In genomic region chr12:12564911-12565310, GRCh38 we compare ENCODE assay signal across 15 cellular contexts. TPM values are rescaled to one million over a fixed set of nuclear protein-coding genes. Genes with fewer than 3 reads are reported as not detected.
DNase-seq lines count a peak whose midpoint lies in the region; ATAC-seq and TF ChIP-seq lines count a peak whose summit lies in the region.
"Had no signal": no experiment of that assay in that cellular context is flagged by ENCODE, and none has a peak within 500 bp of the region (broad histone marks: within the 10 kb centered on the region; RNA-seq: fewer than 3 reads in every experiment).

No MANE protein-coding gene starts in this region.

- H3K4me1 Mint-ChIP-seq in glutamatergic neuron (ENCODE audit: low read depth, unreplicated experiment) (peaks cover 7% of the 10 kb centered on the region), type B pancreatic cell (ENCODE audit: unreplicated experiment) (peaks cover under 1% of the 10 kb centered on the region)

- H3K36me3 Mint-ChIP-seq in glutamatergic neuron (ENCODE audit: unreplicated experiment) (peaks cover 5% of the 10 kb centered on the region), type B pancreatic cell (peaks cover 16% of the 10 kb centered on the region)
- H3K36me3 Mint-ChIP-seq: CD14-positive monocyte had no signal

- peak; percentile 13 for DNase-seq in NCI-H345 (lab: John Stamatoyannopoulos, UW)
- DNase-seq in NCI-H345 treated with DMSO at 0.1 percent for 48 hours (lab: John Stamatoyannopoulos, UW; ENCODE audit: unreplicated experiment) = no peak
- DNase-seq in NCI-H69 (lab: John Stamatoyannopoulos, UW) = peak; percentile 12
- no peak for DNase-seq in glutamatergic neuron
- no peak for DNase-seq in type B pancreatic cell (ENCODE audit: extremely low spot score, unreplicated experiment)
- DNase-seq: DMS79, NCI-H2107, NCI-H524, NCI-H82, SJCRH30 had no signal

- H3K9me3 Mint-ChIP-seq in glutamatergic neuron (ENCODE audit: unreplicated experiment) (peaks cover 15% of the 10 kb centered on the region), type B pancreatic cell (no peaks in the 10 kb centered on the region)

- no peak for TF ChIP-seq CTCF in glutamatergic neuron (IDR thresholded peaks at IDR 0.05; ENCODE audit: partially characterized antibody, unreplicated experiment)
- TF ChIP-seq CTCF in type B pancreatic cell (conservative IDR thresholded peaks at IDR 0.05) = no peak

- H3K27ac Mint-ChIP-seq in glutamatergic neuron (ENCODE audit: unreplicated experiment) (no peak overlapping the region), type B pancreatic cell (peak overlapping the region; percentile 5)

- ATAC-seq in GM19351 (IDR thresholded peaks at IDR 0.05; ENCODE audit: unreplicated experiment) (no peak), GM21367 (IDR thresholded peaks at IDR 0.05; ENCODE audit: unreplicated experiment) (no peak), GM21529 (IDR thresholded peaks at IDR 0.05; ENCODE audit: unreplicated experiment) (no peak)
- ATAC-seq: HCT116 had no signal

- H3K4me3 Mint-ChIP-seq in glutamatergic neuron (ENCODE audit: unreplicated experiment) (peak overlapping the region; percentile 37), type B pancreatic cell (peak overlapping the region; percentile 6)
- H3K4me3 Mint-ChIP-seq: CD14-positive monocyte had no signal

- H3K27me3 Mint-ChIP-seq in glutamatergic neuron (ENCODE audit: unreplicated experiment) = peaks cover 8% of the 10 kb centered on the region
- peaks cover 3% of the 10 kb centered on the region for H3K27me3 Mint-ChIP-seq in type B pancreatic cell

RNA-seq across cellular contexts. Expression of gene DUSP16, which starts 2.2 kb away (rescaled TPM):
- 39.0 TPM for total RNA-seq in glutamatergic neuron (ENCODE audit: unreplicated experiment)
- 52.1 and 240 TPM in 2 replicates for total RNA-seq in type B pancreatic cell (ENCODE audit: low replicate concordance)

RNA-seq across cellular contexts. Expression of gene CREBL2, which starts 46.8 kb away (rescaled TPM):
- total RNA-seq in glutamatergic neuron (ENCODE audit: unreplicated experiment) (31.9 TPM), type B pancreatic cell (ENCODE audit: low replicate concordance) (11.9 and 21.4 TPM in 2 replicates)

Comparison
In these comparisons a context has a peak if more than half of its experiments do, and no peak if none do; other contexts are left out.
1. DNase-seq: peak in NCI-H345 (single experiment) and NCI-H69 (single experiment); none in NCI-H345 treated with DMSO at 0.1 percent for 48 hours (single experiment), glutamatergic neuron (single experiment) and type B pancreatic cell (single experiment).